In genomic region chr14:26595922-26596721, GRCh38 we compare ENCODE assay signal across 8 cellular contexts. TPM values are rescaled to one million over a fixed set of nuclear protein-coding genes. Genes with fewer than 3 reads are reported as not detected.
A peak's percentile ranks its signal among the peaks of the same experiment; 100 is the strongest.
DNase-seq lines count a peak whose midpoint lies in the region; ATAC-seq, FAIRE-seq and TF ChIP-seq lines count a peak whose summit lies in the region.

No MANE protein-coding gene starts in this region.

- peaks cover 19% of the 10 kb centered on the region for H3K4me1 ChIP-seq in adipocyte (ENCODE audit: control insufficient read depth, insufficient read depth, low read length)
- peaks cover 6% of the 10 kb centered on the region for H3K4me1 ChIP-seq in HepG2 (ENCODE audit: insufficient read depth, low read length)
- no peaks in the 10 kb centered on the region for H3K4me1 ChIP-seq in Karpas-422 (ENCODE audit: low read length)

- TF ChIP-seq EP300 in HepG2 (IDR thresholded peaks at IDR 0.05; ENCODE audit: low read depth in 2 of 2, low read length in 2 of 2) = no peak
- TF ChIP-seq EP300 in HepG2 (CRISPR knock-in tag; IDR thresholded peaks at IDR 0.05; ENCODE audit: borderline replicate concordance) = no peak

- CTCF ChIA-PET in HepG2 (lab: Yijun Ruan, JAX; ENCODE audit: low intra/inter-chr PET ratio, low total read pairs) = no interaction called here
- CTCF ChIA-PET in activated naive CD4-positive, alpha-beta T cell treated with anti-CD3 and anti-CD28 coated beads, Interleukin-2, amount 10 ng/mL, durations not matched to agents 7 days and 5 days (lab: Charles Lee) = no interaction called here

- no peak for TF ChIP-seq RAD21 in HepG2 (CRISPR knock-in tag; IDR thresholded peaks at IDR 0.05)

- H3K9me3 Mint-ChIP-seq in activated naive CD4-positive, alpha-beta T cell treated with anti-CD3 and anti-CD28 coated beads, Interleukin-2, amount 10 ng/mL, durations not matched to agents 7 days and 5 days = peaks cover 2% of the 10 kb centered on the region

- 50% methylated on average over 15 of the region's 15 CpGs for WGBS in HepG2 (ENCODE audit: low lambda C conversion rate)

- peaks cover 28% of the 10 kb centered on the region for H3K27me3 Mint-ChIP-seq in activated naive CD4-positive, alpha-beta T cell treated with anti-CD3 and anti-CD28 coated beads, Interleukin-2, amount 10 ng/mL, durations not matched to agents 7 days and 5 days

- intact Hi-C loops in HepG2 (cut with micrococcal nuclease; ENCODE audit: unreplicated experiment) = no loop called here

- H3K4me3 Mint-ChIP-seq in activated naive CD4-positive, alpha-beta T cell treated with anti-CD3 and anti-CD28 coated beads, Interleukin-2, amount 10 ng/mL, durations not matched to agents 7 days and 5 days = no peak overlapping the region

- no peak for ATAC-seq in HepG2

- no peak for TF ChIP-seq POLR2A in HepG2 (IDR thresholded peaks at IDR 0.05; ENCODE audit: insufficient read depth in 1 of 2, low read depth in 2 of 2, low read length in 2 of 2)

- H3K9ac ChIP-seq in adipocyte (ENCODE audit: low read length) = peak overlapping the region; percentile 81
- H3K9ac ChIP-seq in HepG2 (ENCODE audit: insufficient read depth, low read depth, low read length) = no peak overlapping the region
- no peak overlapping the region for H3K9ac ChIP-seq in Karpas-422 (ENCODE audit: low read length)

- H3K9me3 ChIP-seq in adipocyte (ENCODE audit: control insufficient read depth, low read length) (no peaks in the 10 kb centered on the region), HepG2 (ENCODE audit: low read length) (no peaks in the 10 kb centered on the region), Karpas-422 (ENCODE audit: low read length) (peaks cover 65% of the 10 kb centered on the region)

- no peak for TF ChIP-seq CTCF in HepG2 (CRISPR knock-in tag; IDR thresholded peaks at IDR 0.05)

- POLR2A ChIA-PET in HepG2 (lab: Yijun Ruan, JAX) = no interaction called here

- H3K4me2 ChIP-seq in HepG2 (ENCODE audit: low read depth, low read length) = no peak overlapping the region
- no peak overlapping the region for H3K4me2 ChIP-seq in Karpas-422 (ENCODE audit: low read depth, low read length, poor library complexity, severe bottlenecking)

- H3K36me3 Mint-ChIP-seq in activated naive CD4-positive, alpha-beta T cell treated with anti-CD3 and anti-CD28 coated beads, Interleukin-2, amount 10 ng/mL, durations not matched to agents 7 days and 5 days = no peaks in the 10 kb centered on the region

- FAIRE-seq in HepG2 (lab: Jason Lieb, UNC) = no peak

- in situ Hi-C loops in HepG2 (cut with HindIII; ENCODE audit: extremely low pct_ligation_motif_present, low pct_unique_long_range_greater_than_20kb) = no loop called here

- BruUV-seq in HepG2 (replicated peaks; lab: Mats Ljungman, UMichigan) = no TSS peak

- peaks cover 2% of the 10 kb centered on the region for H3K4me1 Mint-ChIP-seq in activated naive CD4-positive, alpha-beta T cell treated with anti-CD3 and anti-CD28 coated beads, Interleukin-2, amount 10 ng/mL, durations not matched to agents 7 days and 5 days

- H3K79me2 ChIP-seq in HepG2 (ENCODE audit: insufficient read depth, low read length) (no peaks in the 10 kb centered on the region), Karpas-422 (ENCODE audit: low read length) (no peaks in the 10 kb centered on the region)

- H2AFZ ChIP-seq in HepG2 (ENCODE audit: low read length) = no peak overlapping the region
- H2AFZ ChIP-seq in Karpas-422 (ENCODE audit: low read length) = no peak overlapping the region

- no peaks in the 10 kb centered on the region for H4K20me1 ChIP-seq in HepG2 (ENCODE audit: insufficient read depth, low read length)
- no peaks in the 10 kb centered on the region for H4K20me1 ChIP-seq in Karpas-422 (ENCODE audit: insufficient read depth, low read depth, low read length)

- H3K4me3 ChIP-seq in adipocyte (ENCODE audit: low read length) = peak overlapping the region; percentile 90
- no peak overlapping the region for H3K4me3 ChIP-seq in HepG2 (replicated peaks in 1 of 3; ENCODE audit: insufficient read depth in 1 of 3, low read depth in 2 of 3, low read length in 3 of 3)
- no peak overlapping the region for H3K4me3 ChIP-seq in Karpas-422 (ENCODE audit: low read length)

- no peaks in the 10 kb centered on the region for H3K27me3 ChIP-seq in adipocyte (replicated peaks; ENCODE audit: control insufficient read depth, insufficient read depth, low read length)
- H3K27me3 ChIP-seq in HepG2 (ENCODE audit: control insufficient read depth in 1 of 2, insufficient read depth in 2 of 2, low read length in 2 of 2) = peaks cover 0 to 17% of the 10 kb centered on the region in 2 experiments; a peak in 2 of 5 replicates
- H3K27me3 ChIP-seq in Karpas-422 (ENCODE audit: low read length) = no peaks in the 10 kb centered on the region

- H3K27ac ChIP-seq in HepG2 (ENCODE audit: extremely low read length, insufficient read depth, low read length) (no peak overlapping the region), temporal lobe (ENCODE audit: low read depth, low read length) (peak overlapping the region; percentile 96), Karpas-422 (ENCODE audit: low read length) (no peak overlapping the region)

- DNase-seq in NCI-H1105 treated with DMSO at 0.1 percent for 48 hours (lab: John Stamatoyannopoulos, UW) (peak; percentile 35), NCI-H1105 (lab: John Stamatoyannopoulos, UW) (no peak), adipocyte (ENCODE audit: low read depth) (peak; percentile 18), HepG2 (ENCODE audit: low spot score) (no peak), Karpas-422 (no peak), NCI-H128 (lab: John Stamatoyannopoulos, UW; ENCODE audit: unreplicated experiment) (no peak)
- no peak for DNase-seq in activated naive CD4-positive, alpha-beta T cell treated with anti-CD3 and anti-CD28 coated beads, Interleukin-2, amount 10 ng/mL, durations not matched to agents 7 days and 5 days

- no peak overlapping the region for H3K27ac Mint-ChIP-seq in activated naive CD4-positive, alpha-beta T cell treated with anti-CD3 and anti-CD28 coated beads, Interleukin-2, amount 10 ng/mL, durations not matched to agents 7 days and 5 days

- H3K36me3 ChIP-seq in adipocyte (ENCODE audit: control insufficient read depth, insufficient read depth, low read length, severe bottlenecking) (no peaks in the 10 kb centered on the region), HepG2 (replicated peaks in 1 of 2; ENCODE audit: control insufficient read depth in 1 of 2, insufficient read depth in 2 of 2, low read length in 2 of 2) (no peaks in the 10 kb centered on the region), Karpas-422 (ENCODE audit: insufficient read depth, low read length) (no peaks in the 10 kb centered on the region)

- H3K9me2 ChIP-seq in Karpas-422 (replicated peaks; ENCODE audit: insufficient read depth, low read length) = no peaks in the 10 kb centered on the region

RNA-seq across cellular contexts. Expression of gene NOVA1, which starts 1.7 kb away (rescaled TPM):
- 0.11 and 0.13 TPM in 2 replicates for total RNA-seq in HepG2 (2016; rRNA removed; fragmentation: Illumina TruSeq; extraction: Trizol)
- total RNA-seq in HepG2 (2016; cell fraction: cytosol; rRNA removed; fragmentation: Illumina TruSeq; extraction: Trizol; ENCODE audit: low read depth) = not detected in 2 replicates
- total RNA-seq in HepG2 (2016; cell fraction: insoluble cytoplasmic fraction; rRNA removed; fragmentation: Illumina TruSeq; extraction: Trizol) = not detected in 2 replicates
- not detected in 2 replicates for total RNA-seq in HepG2 (2016; cell fraction: membrane; rRNA removed; fragmentation: Illumina TruSeq; extraction: Trizol)
- total RNA-seq in HepG2 (2016; cell fraction: nucleus; rRNA removed; fragmentation: Illumina TruSeq; extraction: Trizol) = 0.31 and 0.47 TPM in 2 replicates
- polyA plus RNA-seq in HepG2 (2011; rRNA removed) = 0.07 and 0.13 TPM in 2 replicates
- 0.08 TPM in 2 replicates for polyA plus RNA-seq in HepG2 (2011; cell fraction: cytosol; rRNA removed)
- polyA plus RNA-seq in HepG2 (2011; cell fraction: nucleus; rRNA removed) = 0.23 TPM in 1 of 2 replicates, not detected in the other
- polyA plus RNA-seq in HepG2 (2012) = 0.24 and 0.43 TPM in 2 replicates
- 0.18 TPM in 1 of 2 replicates, not detected in the other for polyA plus RNA-seq in HepG2 (2016; cell fraction: cytosol; fragmentation: Illumina TruSeq; extraction: Trizol; ENCODE audit: low read depth)
- 0.13 TPM in 1 of 2 replicates, not detected in the other for polyA plus RNA-seq in HepG2 (2016; cell fraction: insoluble cytoplasmic fraction; fragmentation: Illumina TruSeq; extraction: Trizol; ENCODE audit: low read depth)
- 0.32 TPM in 1 of 2 replicates, not detected in the other for polyA plus RNA-seq in HepG2 (2016; cell fraction: membrane; fragmentation: Illumina TruSeq; extraction: Trizol; ENCODE audit: low read depth)
- 0.40 TPM in 1 of 2 replicates, not detected in the other for polyA plus RNA-seq in HepG2 (2016; cell fraction: nucleus; fragmentation: Illumina TruSeq; extraction: Trizol; ENCODE audit: insufficient read depth, low read depth)
- 0.70 TPM in 1 of 2 replicates, not detected in the other for polyA minus RNA-seq in HepG2 (2011; rRNA and poly(A)+ RNA removed; ENCODE audit: low replicate concordance)
- polyA minus RNA-seq in HepG2 (2011; cell fraction: cytosol; rRNA and poly(A)+ RNA removed) = not detected in 2 replicates
- 0.52 TPM in 1 of 2 replicates, not detected in the other for polyA minus RNA-seq in HepG2 (2011; cell fraction: nucleus; rRNA and poly(A)+ RNA removed)
- 47.9 TPM for total RNA-seq in temporal lobe
- not detected in 2 replicates for total RNA-seq in Karpas-422 (2014; rRNA removed; shearing (Covaris generic); ENCODE audit: low replicate concordance)

Comparison
In these comparisons a context has a peak if more than half of its experiments do, and no peak if none do; other contexts are left out.
1. DNase-seq: peak in NCI-H1105 treated with DMSO at 0.1 percent for 48 hours (single experiment) and adipocyte (single experiment); none in NCI-H1105 (single experiment), HepG2 (single experiment), Karpas-422 (single experiment), activated naive CD4-positive, alpha-beta T cell treated with anti-CD3 and anti-CD28 coated beads, Interleukin-2, amount 10 ng/mL, durations not matched to agents 7 days and 5 days (single experiment) and NCI-H128 (single experiment).
2. RNA of gene NOVA1, which starts 1.7 kb away (total RNA-seq): 47.9 TPM in temporal lobe (single experiment); 0.11 to 0.47 TPM in HepG2 and not detected in Karpas-422; every median in the first group is over 10 times any median in the second.